24 cellular contexts compared by ENCODE assay signal in the genomic region with DNA sequence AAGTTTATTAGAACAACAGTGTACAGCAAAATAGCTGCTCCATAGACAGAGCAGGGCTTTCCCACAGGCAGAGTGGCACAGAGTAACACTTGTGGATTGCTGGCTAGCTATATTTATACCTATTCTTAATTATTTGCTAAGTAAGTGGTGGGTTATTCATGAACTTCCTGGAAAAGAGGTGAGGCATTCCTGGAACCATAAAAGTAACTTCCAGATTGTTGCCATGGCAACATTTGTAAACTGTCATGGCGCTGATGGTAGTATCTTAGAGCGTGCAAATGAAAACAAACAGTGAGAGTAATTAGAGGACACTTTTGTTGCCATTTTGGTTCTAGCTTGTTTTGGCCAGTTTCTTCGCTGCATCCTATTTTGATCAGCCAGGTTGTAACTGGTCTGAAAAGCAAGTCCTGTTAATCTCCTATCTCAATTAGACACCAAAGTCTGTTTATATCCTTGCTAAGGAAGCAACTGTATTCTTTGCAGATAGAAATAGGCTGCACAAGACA. TPM values are rescaled to one million over a fixed set of nuclear protein-coding genes. Genes with fewer than 3 reads are reported as not detected.
DNase-seq lines count a peak whose midpoint lies in the region; ATAC-seq lines count a peak whose summit lies in the region.
"Had no signal": no experiment of that assay in that cellular context is flagged by ENCODE, and none has a peak within 500 bp of the region (broad histone marks: within the 10 kb centered on the region; RNA-seq: fewer than 3 reads in every experiment).

No MANE protein-coding gene starts in this region.

- intact Hi-C loops in Right ventricle myocardium inferior (cut with DNase I), result no loop called here
- intact Hi-C loops in cardiac septum (cut with DNase I), result no loop called here
- intact Hi-C loops in right cardiac atrium (cut with DNase I), result no loop called here

- H3K27ac ChIP-seq in right cardiac atrium (ENCODE audit: low read length), result no peak overlapping the region
- H3K27ac ChIP-seq: BLaER1, brain microvascular endothelial cell, RWPE1 had no signal

- 53% methylated on average over 3 of the region's 3 CpGs for WGBS in right cardiac atrium

- no peak overlapping the region for H3K4me3 ChIP-seq in right cardiac atrium (ENCODE audit: low read length)
- H3K4me3 ChIP-seq: BLaER1, HAP-1 had no signal

- no peaks in the 10 kb centered on the region for H3K9me3 ChIP-seq in right cardiac atrium (ENCODE audit: control insufficient read depth, low read length)
- H3K9me3 ChIP-seq: BLaER1, Caco-2, HAP-1 had no signal

- no peaks in the 10 kb centered on the region for H3K27me3 ChIP-seq in right cardiac atrium (ENCODE audit: control insufficient read depth, insufficient read depth)
- H3K27me3 ChIP-seq: BLaER1, brain microvascular endothelial cell had no signal

- ATAC-seq in Right ventricle myocardium inferior (peak; percentile 28), right cardiac atrium (peak; percentile 42 to 50)
- ATAC-seq: activated naive CD8-positive, alpha-beta T cell treated with anti-CD3 and anti-CD28 coated beads, Interleukin-2, amount 50 U/mL, for 24 hours had no signal

- DNase-seq in Right ventricle myocardium inferior (ENCODE audit: missing footprints) (no peak), cardiac septum (ENCODE audit: low spot score) (no peak), NCI-H774 (lab: John Stamatoyannopoulos, UW) (peak; percentile 25), right cardiac atrium (no peak), renal cortical epithelial cell (ENCODE audit: low read depth) (peak; percentile 78), NK-92 (lab: John Stamatoyannopoulos, UW; ENCODE audit: unreplicated experiment) (no peak), NCI-H82 treated with DMSO at 0.1 percent for 48 hours (lab: John Stamatoyannopoulos, UW; ENCODE audit: unreplicated experiment) (no peak)
- DNase-seq in activated CD8-positive, alpha-beta memory T cell treated with anti-CD3 and anti-CD28 coated beads for 24 hours, result no peak
- DNase-seq: ACHN; activated CD4-positive, alpha-beta memory T cell treated with anti-CD3 and anti-CD28 coated beads, Interleukin-2, amount 10 ng/mL, durations not matched to agents 7 days and 5 days; activated effector memory CD4-positive, alpha-beta T cell treated with anti-CD3 and anti-CD28 coated beads, Interleukin-2, amount 50 U/mL, for 16 hours; activated naive CD8-positive, alpha-beta T cell treated with anti-CD3 and anti-CD28 coated beads, Interleukin-2, amount 50 U/mL, for 24 hours; activated T-cell treated with anti-CD3 and anti-CD28 coated beads for 4 hours; brain microvascular endothelial cell; Caco-2; endodermal cell; left cardiac atrium; midbrain; NCI-H187; NCI-H446 had no signal

- no peaks in the 10 kb centered on the region for H3K4me1 ChIP-seq in right cardiac atrium (ENCODE audit: control insufficient read depth, insufficient read depth, low read length)
- H3K4me1 ChIP-seq: BLaER1, Caco-2, HAP-1 had no signal

RNA-seq across cellular contexts. Expression of a gene that starts 23.9 kb away (rescaled TPM):
- total RNA-seq in Right ventricle myocardium inferior (not detected), cardiac septum (not detected), right cardiac atrium (not detected), renal cortical epithelial cell (not detected in 2 replicates)
- not detected for polyA plus RNA-seq in right cardiac atrium
- total RNA-seq: activated CD4-positive, alpha-beta memory T cell treated with anti-CD3 and anti-CD28 coated beads, Interleukin-2, amount 10 ng/mL, durations not matched to agents 7 days and 5 days; Caco-2; endodermal cell; left cardiac atrium; ureter had no signal

RNA-seq across cellular contexts. Expression of a gene that starts 29.4 kb away (rescaled TPM):
- total RNA-seq in Right ventricle myocardium inferior (not detected), cardiac septum (not detected), right cardiac atrium (not detected), renal cortical epithelial cell (not detected in 2 replicates)
- not detected for polyA plus RNA-seq in right cardiac atrium
- total RNA-seq: activated CD4-positive, alpha-beta memory T cell treated with anti-CD3 and anti-CD28 coated beads, Interleukin-2, amount 10 ng/mL, durations not matched to agents 7 days and 5 days; Caco-2; endodermal cell; left cardiac atrium; ureter had no signal

Comparison
In these comparisons a context has a peak if more than half of its experiments do, and no peak if none do; other contexts are left out.
1. DNase-seq: peak in NCI-H774 (single experiment) and renal cortical epithelial cell (single experiment); none in Right ventricle myocardium inferior (single experiment), cardiac septum (single experiment), right cardiac atrium (0 of 3), NK-92 (single experiment), activated CD8-positive, alpha-beta memory T cell treated with anti-CD3 and anti-CD28 coated beads for 24 hours (single experiment) and NCI-H82 treated with DMSO at 0.1 percent for 48 hours (single experiment).